In the genomic region with DNA sequence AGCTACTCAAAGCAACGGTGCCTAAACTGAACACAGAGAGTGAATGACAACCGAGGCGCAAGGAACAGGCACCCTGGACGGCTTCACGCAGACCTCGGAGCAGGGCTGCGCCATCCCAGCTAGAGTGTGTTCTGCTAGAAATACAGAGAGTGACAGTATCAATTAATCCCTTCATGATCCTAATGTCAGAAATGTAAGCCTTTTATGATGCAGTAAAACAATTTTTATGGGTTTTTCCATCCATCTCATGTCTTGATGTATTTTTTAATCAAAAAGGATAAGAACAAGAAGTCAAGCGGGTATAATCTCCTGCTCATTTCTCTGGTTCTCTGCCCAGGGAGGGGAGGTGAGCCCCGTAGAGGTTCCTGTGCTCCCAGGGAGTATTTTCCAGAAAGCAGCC, we compare ENCODE assay signal across 35 cellular contexts.
"Had no signal": no experiment of that assay in that cellular context is flagged by ENCODE, and none has a peak within 500 bp of the region (broad histone marks: within the 10 kb centered on the region; RNA-seq: fewer than 3 reads in every experiment).

No MANE protein-coding gene starts in this region.

- DNase-seq: Karpas-422, Kasumi-1, MG63, MM.1S, MV-4-11, NCI-H1048, NCI-H1092, NCI-H1092 treated with DMSO at 0.1 percent for 48 hours, NCI-H1105, NCI-H1105 treated with DMSO at 0.1 percent for 48 hours, NCI-H1417, NCI-H1417 treated with DMSO at 0.1 percent for 48 hours, NCI-H1436, NCI-H1436 treated with DMSO at 0.1 percent for 48 hours, NCI-H146, NCI-H1694, NCI-H1694 treated with DMSO at 0.1 percent for 48 hours, NCI-H187, NCI-H187 treated with DMSO at 0.1 percent for 48 hours, NCI-H1930, NCI-H2029, NCI-H2029 treated with DMSO at 0.1 percent for 48 hours, NCI-H2081, NCI-H2081 treated with DMSO at 0.1 percent for 48 hours, NCI-H2107, NCI-H2171, NCI-H2171 treated with DMSO at 0.1 percent for 48 hours, NCI-H2227 treated with DMSO at 0.1 percent for 48 hours, NCI-H226, NCI-H345, NCI-H446, NCI-H446 treated with DMSO at 0.1 percent for 48 hours, NCI-H510A, NCI-H510A treated with DMSO at 0.1 percent for 48 hours, NCI-H524 had no signal
